8 cellular contexts compared by ENCODE assay signal in genomic region chr14:49868720-49869114, GRCh38. TPM values are rescaled to one million over a fixed set of nuclear protein-coding genes. Genes with fewer than 3 reads are reported as not detected.
DNase-seq lines count a peak whose midpoint lies in the region; ATAC-seq and TF ChIP-seq lines count a peak whose summit lies in the region.

No MANE protein-coding gene starts in this region.

- intact Hi-C loops in esophagus squamous epithelium (cut with DNase I) = no loop called here

- H3K27me3 ChIP-seq in esophagus squamous epithelium = no peaks in the 10 kb centered on the region
- H3K27me3 ChIP-seq in rectal smooth muscle tissue (ENCODE audit: control insufficient read depth, insufficient read depth, low read length) = no peaks in the 10 kb centered on the region

- no peak overlapping the region for H3K9ac ChIP-seq in rectal smooth muscle tissue (ENCODE audit: low read length)

- TF ChIP-seq CTCF in RWPE1 (conservative IDR thresholded peaks at IDR 0.05; ENCODE audit: low read depth) = no peak
- TF ChIP-seq CTCF in esophagus squamous epithelium (IDR thresholded peaks at IDR 0.05) = no peak

- no peaks in the 10 kb centered on the region for H3K36me3 ChIP-seq in esophagus squamous epithelium
- H3K36me3 ChIP-seq in rectal smooth muscle tissue (ENCODE audit: control insufficient read depth, insufficient read depth, low read length) = no peaks in the 10 kb centered on the region

- TF ChIP-seq POLR2A in esophagus squamous epithelium (IDR thresholded peaks at IDR 0.05) = no peak

- no peak for ATAC-seq in GM19467 (IDR thresholded peaks at IDR 0.05; ENCODE audit: unreplicated experiment)

- CTCF ChIA-PET in RWPE1 (lab: Yijun Ruan, JAX) = interaction anchor here (0.6 kb wide), 2 partner anchors 104 to 229 kb away, joined by 3 to 4 read pairs; no protein-coding TSS in a partner anchor

- H3K9me3 ChIP-seq in esophagus squamous epithelium = no peaks in the 10 kb centered on the region

- H3K4me3 ChIP-seq in GM08714 (ENCODE audit: low read length) (peak overlapping the region; percentile 51), esophagus squamous epithelium (peak overlapping the region; percentile 17 to 71 (median 64)), rectal smooth muscle tissue (ENCODE audit: low read length) (peak overlapping the region; percentile 62)

- POLR2A ChIA-PET in RWPE1 (lab: Yijun Ruan, JAX; ENCODE audit: low non-redundant PET) = interaction anchor here (0.6 to 1.0 kb wide), 2 partner anchors 8 to 132 kb away, joined by 3 read pairs; no protein-coding TSS in a partner anchor

- H3K4me1 ChIP-seq in esophagus squamous epithelium = peaks cover 0 to 57% (median 23%) of the 10 kb centered on the region in 3 donors
- peaks cover 7% of the 10 kb centered on the region for H3K4me1 ChIP-seq in rectal smooth muscle tissue (ENCODE audit: control insufficient read depth, insufficient read depth, low read length)

- 21 to 26% methylated on average over 5 of the region's 5 CpGs for WGBS in esophagus squamous epithelium, 2 donors

- peak overlapping the region; percentile 92 for H3K27ac ChIP-seq in RWPE1
- peak overlapping the region; percentile 92 to 99 (median 94) for H3K27ac ChIP-seq in esophagus squamous epithelium
- peak overlapping the region; percentile 79 for H3K27ac ChIP-seq in rectal smooth muscle tissue (ENCODE audit: low read depth, low read length)

- no peak for DNase-seq in RWPE1 (ENCODE audit: low spot score)
- no peak for DNase-seq in esophagus squamous epithelium (lab: John Stamatoyannopoulos, UW)
- DNase-seq in NCI-H345 treated with DMSO at 0.1 percent for 48 hours (lab: John Stamatoyannopoulos, UW; ENCODE audit: unreplicated experiment) = no peak
- no peak for DNase-seq in NCI-H2107 treated with DMSO at 0.1 percent for 48 hours (lab: John Stamatoyannopoulos, UW; ENCODE audit: unreplicated experiment)
- no peak for DNase-seq in SIG-M5 (lab: John Stamatoyannopoulos, UW)

RNA-seq across cellular contexts. Expression of gene NEMF, which starts 16.1 kb away (rescaled TPM):
- 10 to 100 TPM; 36.4 to 89.8 (median 59.9) TPM for total RNA-seq in esophagus squamous epithelium

RNA-seq across cellular contexts. Expression of gene ARF6, which starts 24.2 kb away (rescaled TPM):
- 100 to 1,000 TPM; 109 to 156 (median 133) TPM for total RNA-seq in esophagus squamous epithelium
